ENCODE assay signal across 8 cellular contexts in the genomic region with DNA sequence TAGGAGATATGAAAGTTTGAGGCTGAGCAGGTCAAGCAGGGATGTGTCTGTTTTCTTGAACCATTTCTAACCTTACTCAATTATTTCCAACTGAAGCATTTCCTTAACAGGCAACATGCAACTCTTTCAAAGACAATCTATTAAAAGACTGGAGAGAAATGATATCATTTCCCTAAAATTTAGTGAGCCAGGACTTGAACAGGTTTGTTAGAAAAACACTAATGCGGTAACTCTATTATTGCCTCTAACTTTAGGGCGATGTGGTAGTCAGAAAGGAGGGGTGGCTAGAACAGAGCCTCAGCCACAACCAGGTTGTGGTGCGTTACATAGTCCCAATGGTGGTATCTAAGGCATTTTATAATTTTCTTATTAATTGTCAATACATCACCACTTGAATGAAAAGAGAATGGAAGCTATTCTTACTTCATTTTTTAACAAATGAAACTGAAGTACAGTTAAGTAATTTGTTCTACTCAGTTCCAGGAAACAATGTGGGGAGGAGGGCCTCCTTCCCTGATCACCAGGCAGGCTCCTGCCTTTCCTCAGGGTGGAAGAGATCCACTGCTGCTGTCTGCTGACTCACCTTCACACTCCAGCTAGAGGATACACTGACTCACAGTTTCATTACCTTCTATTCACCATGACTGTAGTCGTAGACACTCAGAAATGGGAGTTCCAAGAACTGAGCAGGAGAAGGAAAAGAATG. TPM values are rescaled to one million over a fixed set of nuclear protein-coding genes. Genes with fewer than 3 reads are reported as not detected.
DNase-seq lines count a peak whose midpoint lies in the region; ATAC-seq and TF ChIP-seq lines count a peak whose summit lies in the region.

No MANE protein-coding gene starts in this region.

- H3K27ac Mint-ChIP-seq in T-helper 1 cell treated with Interleukin-12 subunit alpha and Interleukin-12 subunit beta and Interleukin-4 antibody, amounts not matched to agents 30 μg/mL and 1 μg/mL, for 36 hours, result peak overlapping the region; percentile 47

- TF ChIP-seq CTCF in fibroblast of the aortic adventitia (IDR thresholded peaks at IDR 0.05; ENCODE audit: insufficient read depth, low read length), result no peak

- no peaks in the 10 kb centered on the region for H3K9me3 Mint-ChIP-seq in T-helper 1 cell treated with Interleukin-12 subunit alpha and Interleukin-12 subunit beta and Interleukin-4 antibody, amounts not matched to agents 30 μg/mL and 1 μg/mL, for 36 hours

- no peak for TF ChIP-seq POLR2A in GM18505 (IDR thresholded peaks at IDR 0.05; ENCODE audit: borderline replicate concordance, extremely low read depth, insufficient read depth, insufficient read length)

- H3K36me3 Mint-ChIP-seq in T-helper 1 cell treated with Interleukin-12 subunit alpha and Interleukin-12 subunit beta and Interleukin-4 antibody, amounts not matched to agents 30 μg/mL and 1 μg/mL, for 36 hours (ENCODE audit: low read depth), result peaks cover 7% of the 10 kb centered on the region

- ATAC-seq in GM19395 (IDR thresholded peaks at IDR 0.05; ENCODE audit: unreplicated experiment) (no peak), GM18505 (IDR thresholded peaks at IDR 0.05; ENCODE audit: unreplicated experiment) (no peak)

- DNase-seq in activated T-cell treated with anti-CD3 and anti-CD28 coated beads for 48 hours (ENCODE audit: low read depth) (peak; percentile 7), activated T-cell treated with anti-CD3 and anti-CD28 coated beads for 4 hours (no peak), fibroblast of the aortic adventitia (ENCODE audit: low read depth) (peak; percentile 88), DMS153 treated with DMSO at 0.1 percent for 48 hours (lab: John Stamatoyannopoulos, UW; ENCODE audit: unreplicated experiment) (no peak)

- peaks cover 39% of the 10 kb centered on the region for H3K4me1 Mint-ChIP-seq in T-helper 1 cell treated with Interleukin-12 subunit alpha and Interleukin-12 subunit beta and Interleukin-4 antibody, amounts not matched to agents 30 μg/mL and 1 μg/mL, for 36 hours (ENCODE audit: low read depth)

- peak overlapping the region in 18 of 21 experiments; percentile 28 to 79 (median 62) for H3K27ac ChIP-seq in skin epidermis

- H3K4me3 Mint-ChIP-seq in T-helper 1 cell treated with Interleukin-12 subunit alpha and Interleukin-12 subunit beta and Interleukin-4 antibody, amounts not matched to agents 30 μg/mL and 1 μg/mL, for 36 hours, result peak overlapping the region; percentile 62

- H3K4me3 ChIP-seq in fibroblast of the aortic adventitia (ENCODE audit: low read depth, low read length) (no peak overlapping the region), skin epidermis (no peak overlapping the region)

- peaks cover 7% of the 10 kb centered on the region for H3K27me3 Mint-ChIP-seq in T-helper 1 cell treated with Interleukin-12 subunit alpha and Interleukin-12 subunit beta and Interleukin-4 antibody, amounts not matched to agents 30 μg/mL and 1 μg/mL, for 36 hours (ENCODE audit: low read depth)

RNA-seq across cellular contexts. Expression of a gene that starts 22.8 kb away (rescaled TPM):
- 93.5 and 147 TPM in 2 replicates for total RNA-seq in fibroblast of the aortic adventitia (ENCODE audit: low replicate concordance)

Comparison
In these comparisons a context has a peak if more than half of its experiments do, and no peak if none do; other contexts are left out.
1. DNase-seq: peak in activated T-cell treated with anti-CD3 and anti-CD28 coated beads for 48 hours (single experiment) and fibroblast of the aortic adventitia (single experiment); none in activated T-cell treated with anti-CD3 and anti-CD28 coated beads for 4 hours (single experiment) and DMS153 treated with DMSO at 0.1 percent for 48 hours (single experiment).